In genomic region chr16:86921289-86921688, GRCh38 we compare ENCODE assay signal across 24 cellular contexts.
DNase-seq lines count a peak whose midpoint lies in the region; ATAC-seq, FAIRE-seq and TF ChIP-seq lines count a peak whose summit lies in the region.
"Had no signal": no experiment of that assay in that cellular context is flagged by ENCODE, and none has a peak within 500 bp of the region (broad histone marks: within the 10 kb centered on the region; RNA-seq: fewer than 3 reads in every experiment).

No MANE protein-coding gene starts in this region.

- in situ Hi-C loops in HepG2 (cut with HindIII; ENCODE audit: extremely low pct_ligation_motif_present, low pct_unique_long_range_greater_than_20kb) = no loop called here
- in situ Hi-C loops in brain microvascular endothelial cell (cut with HindIII; ENCODE audit: low pct_ligation_motif_present, low sequenced_read_pairs) = no loop called here

- no peaks in the 10 kb centered on the region for H3K79me2 ChIP-seq in HepG2 (ENCODE audit: insufficient read depth, low read length)
- no peaks in the 10 kb centered on the region for H3K79me2 ChIP-seq in H1 (ENCODE audit: control insufficient read depth in 1 of 2, insufficient read depth in 2 of 2, low read length in 2 of 2)
- no peaks in the 10 kb centered on the region for H3K79me2 ChIP-seq in osteoblast (ENCODE audit: insufficient read depth, low read length)

- H2BK20ac ChIP-seq in H1 (ENCODE audit: low read length) = no peak overlapping the region

- H3K27ac ChIP-seq in HepG2 (ENCODE audit: extremely low read length, insufficient read depth, low read length) = no peak overlapping the region
- no peak overlapping the region for H3K27ac ChIP-seq in right lobe of liver
- H3K27ac ChIP-seq in H1 (ENCODE audit: low read depth, low read length) = no peak overlapping the region
- no peak overlapping the region for H3K27ac ChIP-seq in osteoblast (ENCODE audit: low read depth, low read length)
- H3K27ac ChIP-seq in brain microvascular endothelial cell = no peak overlapping the region
- H3K27ac ChIP-seq in stomach = no peak overlapping the region
- H3K27ac ChIP-seq: A549; BLaER1 treated with 17β-estradiol and CSF1 and Interleukin-3, amounts not matched to agents 10 nM and 100 nM had no signal

- H3K4me1 ChIP-seq in HepG2 (ENCODE audit: insufficient read depth, low read length) = no peaks in the 10 kb centered on the region
- H3K4me1 ChIP-seq in right lobe of liver = no peaks in the 10 kb centered on the region
- H3K4me1 ChIP-seq in H1 (replicated peaks in 1 of 4; ENCODE audit: control insufficient read depth in 3 of 4, insufficient read depth in 4 of 4, low read length in 3 of 4) = peaks cover 0 to 4% (median 2%) of the 10 kb centered on the region in 4 experiments; a peak in 3 of 7 replicates
- H3K4me1 ChIP-seq in osteoblast (ENCODE audit: insufficient read depth, low read length) = peaks cover 20% of the 10 kb centered on the region
- peaks cover 0 to 8% (median 0%) of the 10 kb centered on the region in 4 donors for H3K4me1 ChIP-seq in stomach
- H3K4me1 ChIP-seq: BE2C had no signal

- POLR2A ChIA-PET in HepG2 (lab: Yijun Ruan, JAX) (no interaction called here), H1 (lab: Charles Lee; ENCODE audit: partially characterized antibody) (interaction anchor here (0.7 kb wide), 1 partner anchor 27 kb away, joined by 3 read pairs; no protein-coding TSS in a partner anchor)

- no peak overlapping the region for H4K5ac ChIP-seq in H1 (ENCODE audit: insufficient read length, low read depth, low read length)

- no peak overlapping the region for H3K23ac ChIP-seq in H1 (ENCODE audit: insufficient read length)

- no peak overlapping the region; the same call in 1 of the 2 replicates for H2AK5ac ChIP-seq in H1 (ENCODE audit: low read depth, low read length)

- TF ChIP-seq RAD21 in HepG2 (CRISPR knock-in tag; IDR thresholded peaks at IDR 0.05) = no peak
- no peak for TF ChIP-seq RAD21 in H1 (IDR thresholded peaks at IDR 0.05 in 1 of 2, conservative IDR thresholded peaks at IDR 0.05 in 1 of 2; ENCODE audit: low read depth in 2 of 2, low read length in 2 of 2)

- H2AFZ ChIP-seq in HepG2 (ENCODE audit: low read length) = no peak overlapping the region
- H2AFZ ChIP-seq in H1 (ENCODE audit: low read length) = no peak overlapping the region
- no peak overlapping the region for H2AFZ ChIP-seq in osteoblast (ENCODE audit: low read length)

- H4K91ac ChIP-seq in H1 (replicated peaks; ENCODE audit: insufficient read length, low read length) = no peak overlapping the region

- H3K56ac ChIP-seq in H1 (replicated peaks; ENCODE audit: insufficient read length, low read depth, low read length) = no peak overlapping the region

- H2BK12ac ChIP-seq in H1 (ENCODE audit: low read depth, low read length) = no peak overlapping the region

- no peak for DNase-seq in HepG2 (ENCODE audit: low spot score)
- DNase-seq in right lobe of liver = no peak
- no peak for DNase-seq in H1 (ENCODE audit: low read depth in 1 of 2, low spot score in 2 of 2)
- DNase-seq in osteoblast (ENCODE audit: insufficient read length, low spot score, missing footprints) = peak; percentile 54
- no peak for DNase-seq in brain microvascular endothelial cell
- DNase-seq in left lobe of liver (ENCODE audit: low spot score) = no peak
- no peak for DNase-seq in stomach
- DNase-seq: 8988T; ACHN; AML-193; BE2C; CD4-positive, alpha-beta T cell; CD8-positive, alpha-beta memory T cell; DMS 273 treated with DMSO at 0.1 percent for 48 hours; DMS79 treated with DMSO at 0.1 percent for 48 hours; GF-D8; H9; HFFc6 had no signal

- FAIRE-seq in HepG2 (lab: Jason Lieb, UNC) (no peak), H1 (lab: Jason Lieb, UNC) (no peak)
- FAIRE-seq: A549, D721Med, GM12891, GM18507 had no signal

- H3K27me3 ChIP-seq in HepG2 (ENCODE audit: control insufficient read depth in 1 of 2, insufficient read depth in 2 of 2, low read length in 2 of 2) = peaks cover 9 to 65% of the 10 kb centered on the region in 2 experiments
- H3K27me3 ChIP-seq in right lobe of liver = no peaks in the 10 kb centered on the region
- no peaks in the 10 kb centered on the region for H3K27me3 ChIP-seq in H1 (replicated peaks in 1 of 4; ENCODE audit: control insufficient read depth in 3 of 4, extremely low read depth in 1 of 4, insufficient read depth in 3 of 4, low read length in 3 of 4)
- H3K27me3 ChIP-seq in osteoblast (ENCODE audit: insufficient read depth, low read length) = no peaks in the 10 kb centered on the region
- H3K27me3 ChIP-seq in brain microvascular endothelial cell (replicated peaks) = no peaks in the 10 kb centered on the region
- H3K27me3 ChIP-seq in stomach = peaks cover 0 to 54% (median 10%) of the 10 kb centered on the region in 3 donors

- TF ChIP-seq POLR2A in HepG2 (IDR thresholded peaks at IDR 0.05; ENCODE audit: insufficient read depth in 1 of 2, low read depth in 2 of 2, low read length in 2 of 2) = no peak
- no peak for TF ChIP-seq POLR2A in right lobe of liver (IDR thresholded peaks at IDR 0.05)
- no peak for TF ChIP-seq POLR2A in H1 (IDR thresholded peaks at IDR 0.05; ENCODE audit: control extremely low read depth in 1 of 2, low read depth in 2 of 2, low read length in 2 of 2)
- no peak for TF ChIP-seq POLR2A in stomach (IDR thresholded peaks at IDR 0.05)

- ATAC-seq in HepG2 (no peak), right lobe of liver (no peak), left lobe of liver (no peak)
- ATAC-seq: A549, HCT116 had no signal

- no peak overlapping the region for H3K4ac ChIP-seq in H1 (replicated peaks; ENCODE audit: insufficient read length, low read depth, low read length)

- H3K79me1 ChIP-seq in H1 (ENCODE audit: low read depth, low read length) = no peaks in the 10 kb centered on the region; the same call in 1 of the 2 replicates

- H4K20me1 ChIP-seq in HepG2 (ENCODE audit: insufficient read depth, low read length) (no peaks in the 10 kb centered on the region), H1 (replicated peaks in 1 of 2; ENCODE audit: control insufficient read depth in 1 of 2, insufficient read depth in 2 of 2, low read length in 2 of 2) (no peaks in the 10 kb centered on the region), osteoblast (ENCODE audit: insufficient read depth, low read length) (no peaks in the 10 kb centered on the region)

- CTCF ChIA-PET in HepG2 (lab: Yijun Ruan, JAX; ENCODE audit: low intra/inter-chr PET ratio, low total read pairs) (no interaction called here), H1 (lab: Charles Lee; ENCODE audit: partially characterized antibody) (interaction anchor here (0.7 to 1.7 kb wide), 2 partner anchors 135 to 377 kb away, joined by 3 read pairs; no protein-coding TSS in a partner anchor)

- no peak overlapping the region for H2BK5ac ChIP-seq in H1 (ENCODE audit: low read depth, low read length)

- H2BK15ac ChIP-seq in H1 (ENCODE audit: low read length) = no peak overlapping the region

- H3K4me2 ChIP-seq in HepG2 (ENCODE audit: low read depth, low read length) = no peak overlapping the region
- H3K4me2 ChIP-seq in H1 (ENCODE audit: insufficient read depth in 1 of 2, low read depth in 2 of 2, low read length in 2 of 2) = no peak overlapping the region
- H3K4me2 ChIP-seq in osteoblast (ENCODE audit: insufficient read depth, low read length) = no peak overlapping the region
- H3K4me2 ChIP-seq: A549; BLaER1 treated with 17β-estradiol and CSF1 and Interleukin-3, amounts not matched to agents 10 nM and 100 nM had no signal

- no peaks in the 10 kb centered on the region for H3K9me3 ChIP-seq in HepG2 (ENCODE audit: low read length)
- no peaks in the 10 kb centered on the region for H3K9me3 ChIP-seq in right lobe of liver
- H3K9me3 ChIP-seq in H1 (ENCODE audit: insufficient read depth in 2 of 2, low read depth in 1 of 2, low read length in 1 of 2) = peaks cover 7% of the 10 kb centered on the region in 2 experiments; a peak in 3 of 4 replicates
- peaks cover 6% of the 10 kb centered on the region for H3K9me3 ChIP-seq in osteoblast (ENCODE audit: low read depth, low read length)
- peaks cover 0 to 26% (median 21%) of the 10 kb centered on the region in 4 donors for H3K9me3 ChIP-seq in stomach
- H3K9me3 ChIP-seq: BE2C had no signal

- no peak for TF ChIP-seq EP300 in HepG2 (IDR thresholded peaks at IDR 0.05; ENCODE audit: low read depth in 2 of 2, low read length in 2 of 2)
- no peak for TF ChIP-seq EP300 in HepG2 (CRISPR knock-in tag; IDR thresholded peaks at IDR 0.05; ENCODE audit: borderline replicate concordance)
- TF ChIP-seq EP300 in H1 (IDR thresholded peaks at IDR 0.05; ENCODE audit: borderline replicate concordance in 1 of 2, low read depth in 2 of 2, low read length in 2 of 2) = no peak
- TF ChIP-seq EP300 in stomach (IDR thresholded peaks at IDR 0.05) = no peak

- no peak overlapping the region for H3K18ac ChIP-seq in H1 (ENCODE audit: extremely low read depth, low read length)

- H3K4me3 ChIP-seq in HepG2 (replicated peaks in 1 of 3; ENCODE audit: insufficient read depth in 1 of 3, low read depth in 2 of 3, low read length in 3 of 3) = no peak overlapping the region
- H3K4me3 ChIP-seq in right lobe of liver = no peak overlapping the region
- H3K4me3 ChIP-seq in H1 (ENCODE audit: extremely low read depth in 1 of 4, insufficient read depth in 2 of 4, low read depth in 3 of 4, low read length in 4 of 4) = no peak overlapping the region
- no peak overlapping the region for H3K4me3 ChIP-seq in osteoblast (ENCODE audit: insufficient read depth, low read length)
- no peak overlapping the region for H3K4me3 ChIP-seq in brain microvascular endothelial cell (ENCODE audit: low read depth, low read length)
- no peak overlapping the region for H3K4me3 ChIP-seq in stomach
- H3K4me3 ChIP-seq: A549; BLaER1 treated with 17β-estradiol and CSF1 and Interleukin-3, amounts not matched to agents 10 nM and 100 nM had no signal

- H3K14ac ChIP-seq in H1 (ENCODE audit: insufficient read length) = no peak overlapping the region

- TF ChIP-seq CTCF in HepG2 (CRISPR knock-in tag; IDR thresholded peaks at IDR 0.05) = no peak
- no peak for TF ChIP-seq CTCF in right lobe of liver (IDR thresholded peaks at IDR 0.05)
- no peak for TF ChIP-seq CTCF in H1 (IDR thresholded peaks at IDR 0.05; ENCODE audit: control extremely low read depth in 1 of 3, insufficient read depth in 1 of 3, low read depth in 1 of 3, low read length in 3 of 3)
- TF ChIP-seq CTCF in osteoblast (IDR thresholded peaks at IDR 0.05; ENCODE audit: extremely low read depth, low read depth, low read length) = no peak
- no peak for TF ChIP-seq CTCF in brain microvascular endothelial cell (IDR thresholded peaks at IDR 0.05; ENCODE audit: low read depth, low read length, missing control alignments)
- no peak for TF ChIP-seq CTCF in stomach (IDR thresholded peaks at IDR 0.05)

- no peaks in the 10 kb centered on the region for H3K36me3 ChIP-seq in HepG2 (replicated peaks in 1 of 2; ENCODE audit: control insufficient read depth in 1 of 2, insufficient read depth in 2 of 2, low read length in 2 of 2)
- H3K36me3 ChIP-seq in right lobe of liver = no peaks in the 10 kb centered on the region
- no peaks in the 10 kb centered on the region for H3K36me3 ChIP-seq in H1 (ENCODE audit: control insufficient read depth in 2 of 4, insufficient read depth in 4 of 4, low read length in 3 of 4)
- no peaks in the 10 kb centered on the region for H3K36me3 ChIP-seq in osteoblast (ENCODE audit: insufficient read depth, low read length)
- H3K36me3 ChIP-seq in brain microvascular endothelial cell (replicated peaks) = no peaks in the 10 kb centered on the region
- H3K36me3 ChIP-seq in stomach = no peaks in the 10 kb centered on the region
- H3K36me3 ChIP-seq: BE2C; BLaER1 treated with 17β-estradiol and CSF1 and Interleukin-3, amounts not matched to agents 10 nM and 100 nM had no signal

- no TSS peak for BruUV-seq in HepG2 (replicated peaks; lab: Mats Ljungman, UMichigan)

- H2BK120ac ChIP-seq in H1 (replicated peaks; ENCODE audit: low read depth, low read length) = no peak overlapping the region

- intact Hi-C loops in HepG2 (cut with micrococcal nuclease; ENCODE audit: unreplicated experiment) (no loop called here), right lobe of liver (cut with DNase I) (no loop called here), stomach (cut with DNase I; ENCODE audit: low total_unique reads) (no loop called here)

- H3K9ac ChIP-seq in HepG2 (ENCODE audit: insufficient read depth, low read depth, low read length) (no peak overlapping the region), H1 (replicated peaks in 1 of 4; ENCODE audit: extremely low read depth in 1 of 4, low read depth in 3 of 4, low read length in 3 of 4) (no peak overlapping the region)
- H3K9ac ChIP-seq: BLaER1 treated with 17β-estradiol and CSF1 and Interleukin-3, amounts not matched to agents 10 nM and 100 nM had no signal

- no peaks in the 10 kb centered on the region for H3K23me2 ChIP-seq in H1 (ENCODE audit: low read depth, low read length)

- peak overlapping the region; percentile 53; the same call in 1 of the 2 replicates for H4K8ac ChIP-seq in H1 (ENCODE audit: extremely low read depth, insufficient read depth, low read length)

- WGBS in HepG2 (ENCODE audit: low lambda C conversion rate) = 38% methylated on average over 4 of the region's 4 CpGs
- no CpG with 5 or more reads among the region's 4 CpGs for WGBS in right lobe of liver (ENCODE audit: insufficient coverage, low coverage, low lambda C conversion rate, missing lambda C conversion rate)
- 98% methylated on average over 4 of the region's 4 CpGs; no CpG with 5 or more reads in 1 of the 2 experiments for WGBS in H1 (ENCODE audit: extremely low coverage in 1 of 2, insufficient coverage in 1 of 2, insufficient read length in 1 of 2, insufficient replicate concordance in 2 of 2, low coverage in 1 of 2, low lambda C conversion rate in 2 of 2, missing lambda C conversion rate in 1 of 2), 2 experiments
- 90 to 95% (median 94%) methylated on average over 4 of the region's 4 CpGs for WGBS in stomach, 5 donors
